Comparison of ENCODE assay signal across 1 cellular context in the genomic region with DNA sequence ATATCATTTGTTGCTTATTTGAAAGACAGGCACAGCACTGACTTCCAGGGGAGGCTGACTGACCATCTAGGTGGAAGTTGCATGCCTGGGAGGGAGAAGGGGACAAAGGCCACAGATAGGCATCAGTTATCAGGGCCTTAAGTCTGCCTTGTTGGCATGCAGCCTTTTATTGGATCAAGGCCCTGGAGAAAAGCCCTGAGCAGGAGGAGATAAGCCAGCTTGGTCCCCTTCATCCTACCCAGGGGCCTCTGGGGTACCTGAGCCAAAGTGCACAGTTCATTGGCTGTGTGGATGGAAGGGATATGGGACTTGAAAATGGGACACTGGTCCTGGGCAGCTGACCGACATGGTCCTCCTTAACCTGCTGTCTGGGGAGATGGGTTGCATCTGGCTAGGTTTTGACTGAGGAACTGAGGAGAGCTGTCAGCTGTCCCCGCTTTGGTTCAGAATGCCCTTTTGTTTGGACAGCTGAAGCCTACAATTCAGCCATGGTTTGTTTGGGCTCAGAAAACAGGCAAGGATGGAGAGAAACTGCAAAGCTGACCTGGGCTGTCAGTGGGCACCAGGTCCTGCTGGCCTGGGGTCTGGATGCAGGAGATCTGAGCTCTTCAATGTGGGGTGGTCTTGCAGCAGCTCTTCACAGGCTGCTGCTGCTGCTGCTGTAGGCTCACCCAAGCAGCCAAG.
TF ChIP-seq lines count a peak whose summit lies in the region.

No MANE protein-coding gene starts in this region.

TF ChIP-seq in HepG2, 621 proteins besides CTCF, POLR2A, EP300 and RAD21 (continued from another document and continues in another):
- TF ChIP-seq, protein P1, sequence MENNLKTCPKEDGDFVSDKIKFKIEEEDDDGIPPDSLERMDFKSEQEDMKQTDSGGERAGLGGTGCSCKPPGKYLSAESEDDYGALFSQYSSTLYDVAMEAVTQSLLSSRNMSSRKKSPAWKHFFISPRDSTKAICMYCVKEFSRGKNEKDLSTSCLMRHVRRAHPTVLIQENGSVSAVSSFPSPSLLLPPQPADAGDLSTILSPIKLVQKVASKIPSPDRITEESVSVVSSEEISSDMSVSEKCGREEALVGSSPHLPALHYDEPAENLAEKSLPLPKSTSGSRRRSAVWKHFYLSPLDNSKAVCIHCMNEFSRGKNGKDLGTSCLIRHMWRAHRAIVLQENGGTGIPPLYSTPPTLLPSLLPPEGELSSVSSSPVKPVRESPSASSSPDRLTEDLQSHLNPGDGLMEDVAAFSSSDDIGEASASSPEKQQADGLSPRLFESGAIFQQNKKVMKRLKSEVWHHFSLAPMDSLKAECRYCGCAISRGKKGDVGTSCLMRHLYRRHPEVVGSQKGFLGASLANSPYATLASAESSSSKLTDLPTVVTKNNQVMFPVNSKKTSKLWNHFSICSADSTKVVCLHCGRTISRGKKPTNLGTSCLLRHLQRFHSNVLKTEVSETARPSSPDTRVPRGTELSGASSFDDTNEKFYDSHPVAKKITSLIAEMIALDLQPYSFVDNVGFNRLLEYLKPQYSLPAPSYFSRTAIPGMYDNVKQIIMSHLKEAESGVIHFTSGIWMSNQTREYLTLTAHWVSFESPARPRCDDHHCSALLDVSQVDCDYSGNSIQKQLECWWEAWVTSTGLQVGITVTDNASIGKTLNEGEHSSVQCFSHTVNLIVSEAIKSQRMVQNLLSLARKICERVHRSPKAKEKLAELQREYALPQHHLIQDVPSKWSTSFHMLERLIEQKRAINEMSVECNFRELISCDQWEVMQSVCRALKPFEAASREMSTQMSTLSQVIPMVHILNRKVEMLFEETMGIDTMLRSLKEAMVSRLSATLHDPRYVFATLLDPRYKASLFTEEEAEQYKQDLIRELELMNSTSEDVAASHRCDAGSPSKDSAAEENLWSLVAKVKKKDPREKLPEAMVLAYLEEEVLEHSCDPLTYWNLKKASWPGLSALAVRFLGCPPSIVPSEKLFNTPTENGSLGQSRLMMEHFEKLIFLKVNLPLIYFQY (CRISPR knock-in tag; IDR thresholded peaks at IDR 0.05; ENCODE audit: borderline replicate concordance): no peak
- TF ChIP-seq ZNF251 (CRISPR knock-in tag; IDR thresholded peaks at IDR 0.05) (no peak), ZC3H4 (CRISPR knock-in tag; IDR thresholded peaks at IDR 0.05; ENCODE audit: borderline replicate concordance) (no peak), SATB2 (CRISPR knock-in tag; IDR thresholded peaks at IDR 0.05) (no peak), ZNF788 (CRISPR knock-in tag; IDR thresholded peaks at IDR 0.05; ENCODE audit: borderline replicate concordance) (no peak), RXRA (CRISPR knock-in tag; IDR thresholded peaks at IDR 0.05) (no peak), ZNF451 (CRISPR knock-in tag; IDR thresholded peaks at IDR 0.05) (no peak), CBX5 (CRISPR knock-in tag; IDR thresholded peaks at IDR 0.05; ENCODE audit: borderline replicate concordance) (peak; percentile 24; the same call in 1 of the 2 replicates), SMAD9 (CRISPR knock-in tag; IDR thresholded peaks at IDR 0.05) (no peak), ZNF878 (CRISPR knock-in tag; IDR thresholded peaks at IDR 0.05) (no peak), ZFP90 (CRISPR knock-in tag; IDR thresholded peaks at IDR 0.05; ENCODE audit: borderline replicate concordance) (no peak), MXD4 (CRISPR knock-in tag; IDR thresholded peaks at IDR 0.05) (no peak), RFX3 (CRISPR knock-in tag; IDR thresholded peaks at IDR 0.05) (no peak), GATAD1 (CRISPR knock-in tag; IDR thresholded peaks at IDR 0.05) (no peak), KDM3A (CRISPR knock-in tag; IDR thresholded peaks at IDR 0.05; ENCODE audit: low read depth) (no peak), HDAC1 (CRISPR knock-in tag; IDR thresholded peaks at IDR 0.05) (peak; percentile 53; the same call in 1 of the 2 replicates), ZNF883 (CRISPR knock-in tag; IDR thresholded peaks at IDR 0.05; ENCODE audit: not compliant biosample characterization) (no peak), ZNF766 (CRISPR knock-in tag; IDR thresholded peaks at IDR 0.05; ENCODE audit: borderline replicate concordance) (no peak), ISL2 (CRISPR knock-in tag; IDR thresholded peaks at IDR 0.05) (0 out of 2 replicates have a peak, but pooled peaks have one; percentile 32), MAFF (IDR thresholded peaks at IDR 0.05; ENCODE audit: low read depth, low read length) (no peak), EEA1 (CRISPR knock-in tag; IDR thresholded peaks at IDR 0.05; ENCODE audit: borderline replicate concordance) (no peak), ZNF367 (CRISPR knock-in tag; IDR thresholded peaks at IDR 0.05; ENCODE audit: borderline replicate concordance) (no peak), ZNF83 (CRISPR knock-in tag; IDR thresholded peaks at IDR 0.05; ENCODE audit: borderline replicate concordance) (no peak), HCFC1 (IDR thresholded peaks at IDR 0.05; ENCODE audit: low read depth, low read length) (no peak), MED13 (CRISPR knock-in tag; IDR thresholded peaks at IDR 0.05) (peak; percentile 53; the same call in 1 of the 2 replicates), ZNF343 (CRISPR knock-in tag; IDR thresholded peaks at IDR 0.05) (no peak), MED1 (CRISPR knock-in tag; IDR thresholded peaks at IDR 0.05) (peak; percentile 16; the same call in 1 of the 2 replicates), KLF13 (CRISPR knock-in tag; IDR thresholded peaks at IDR 0.05) (no peak)
- TF ChIP-seq, protein P2, sequence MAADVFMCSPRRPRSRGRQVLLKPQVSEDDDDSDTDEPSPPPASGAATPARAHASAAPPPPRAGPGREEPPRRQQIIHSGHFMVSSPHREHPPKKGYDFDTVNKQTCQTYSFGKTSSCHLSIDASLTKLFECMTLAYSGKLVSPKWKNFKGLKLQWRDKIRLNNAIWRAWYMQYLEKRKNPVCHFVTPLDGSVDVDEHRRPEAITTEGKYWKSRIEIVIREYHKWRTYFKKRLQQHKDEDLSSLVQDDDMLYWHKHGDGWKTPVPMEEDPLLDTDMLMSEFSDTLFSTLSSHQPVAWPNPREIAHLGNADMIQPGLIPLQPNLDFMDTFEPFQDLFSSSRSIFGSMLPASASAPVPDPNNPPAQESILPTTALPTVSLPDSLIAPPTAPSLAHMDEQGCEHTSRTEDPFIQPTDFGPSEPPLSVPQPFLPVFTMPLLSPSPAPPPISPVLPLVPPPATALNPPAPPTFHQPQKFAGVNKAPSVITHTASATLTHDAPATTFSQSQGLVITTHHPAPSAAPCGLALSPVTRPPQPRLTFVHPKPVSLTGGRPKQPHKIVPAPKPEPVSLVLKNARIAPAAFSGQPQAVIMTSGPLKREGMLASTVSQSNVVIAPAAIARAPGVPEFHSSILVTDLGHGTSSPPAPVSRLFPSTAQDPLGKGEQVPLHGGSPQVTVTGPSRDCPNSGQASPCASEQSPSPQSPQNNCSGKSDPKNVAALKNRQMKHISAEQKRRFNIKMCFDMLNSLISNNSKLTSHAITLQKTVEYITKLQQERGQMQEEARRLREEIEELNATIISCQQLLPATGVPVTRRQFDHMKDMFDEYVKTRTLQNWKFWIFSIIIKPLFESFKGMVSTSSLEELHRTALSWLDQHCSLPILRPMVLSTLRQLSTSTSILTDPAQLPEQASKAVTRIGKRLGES (CRISPR knock-in tag; IDR thresholded peaks at IDR 0.05; ENCODE audit: borderline replicate concordance): no peak
- TF ChIP-seq, protein P3, sequence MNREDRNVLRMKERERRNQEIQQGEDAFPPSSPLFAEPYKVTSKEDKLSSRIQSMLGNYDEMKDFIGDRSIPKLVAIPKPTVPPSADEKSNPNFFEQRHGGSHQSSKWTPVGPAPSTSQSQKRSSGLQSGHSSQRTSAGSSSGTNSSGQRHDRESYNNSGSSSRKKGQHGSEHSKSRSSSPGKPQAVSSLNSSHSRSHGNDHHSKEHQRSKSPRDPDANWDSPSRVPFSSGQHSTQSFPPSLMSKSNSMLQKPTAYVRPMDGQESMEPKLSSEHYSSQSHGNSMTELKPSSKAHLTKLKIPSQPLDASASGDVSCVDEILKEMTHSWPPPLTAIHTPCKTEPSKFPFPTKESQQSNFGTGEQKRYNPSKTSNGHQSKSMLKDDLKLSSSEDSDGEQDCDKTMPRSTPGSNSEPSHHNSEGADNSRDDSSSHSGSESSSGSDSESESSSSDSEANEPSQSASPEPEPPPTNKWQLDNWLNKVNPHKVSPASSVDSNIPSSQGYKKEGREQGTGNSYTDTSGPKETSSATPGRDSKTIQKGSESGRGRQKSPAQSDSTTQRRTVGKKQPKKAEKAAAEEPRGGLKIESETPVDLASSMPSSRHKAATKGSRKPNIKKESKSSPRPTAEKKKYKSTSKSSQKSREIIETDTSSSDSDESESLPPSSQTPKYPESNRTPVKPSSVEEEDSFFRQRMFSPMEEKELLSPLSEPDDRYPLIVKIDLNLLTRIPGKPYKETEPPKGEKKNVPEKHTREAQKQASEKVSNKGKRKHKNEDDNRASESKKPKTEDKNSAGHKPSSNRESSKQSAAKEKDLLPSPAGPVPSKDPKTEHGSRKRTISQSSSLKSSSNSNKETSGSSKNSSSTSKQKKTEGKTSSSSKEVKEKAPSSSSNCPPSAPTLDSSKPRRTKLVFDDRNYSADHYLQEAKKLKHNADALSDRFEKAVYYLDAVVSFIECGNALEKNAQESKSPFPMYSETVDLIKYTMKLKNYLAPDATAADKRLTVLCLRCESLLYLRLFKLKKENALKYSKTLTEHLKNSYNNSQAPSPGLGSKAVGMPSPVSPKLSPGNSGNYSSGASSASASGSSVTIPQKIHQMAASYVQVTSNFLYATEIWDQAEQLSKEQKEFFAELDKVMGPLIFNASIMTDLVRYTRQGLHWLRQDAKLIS (CRISPR knock-in tag; IDR thresholded peaks at IDR 0.05): no peak
- TF ChIP-seq, protein P4, sequence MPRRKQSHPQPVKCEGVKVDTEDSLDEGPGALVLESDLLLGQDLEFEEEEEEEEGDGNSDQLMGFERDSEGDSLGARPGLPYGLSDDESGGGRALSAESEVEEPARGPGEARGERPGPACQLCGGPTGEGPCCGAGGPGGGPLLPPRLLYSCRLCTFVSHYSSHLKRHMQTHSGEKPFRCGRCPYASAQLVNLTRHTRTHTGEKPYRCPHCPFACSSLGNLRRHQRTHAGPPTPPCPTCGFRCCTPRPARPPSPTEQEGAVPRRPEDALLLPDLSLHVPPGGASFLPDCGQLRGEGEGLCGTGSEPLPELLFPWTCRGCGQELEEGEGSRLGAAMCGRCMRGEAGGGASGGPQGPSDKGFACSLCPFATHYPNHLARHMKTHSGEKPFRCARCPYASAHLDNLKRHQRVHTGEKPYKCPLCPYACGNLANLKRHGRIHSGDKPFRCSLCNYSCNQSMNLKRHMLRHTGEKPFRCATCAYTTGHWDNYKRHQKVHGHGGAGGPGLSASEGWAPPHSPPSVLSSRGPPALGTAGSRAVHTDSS (CRISPR knock-in tag; conservative IDR thresholded peaks at IDR 0.05): no peak
- TF ChIP-seq, protein P5, sequence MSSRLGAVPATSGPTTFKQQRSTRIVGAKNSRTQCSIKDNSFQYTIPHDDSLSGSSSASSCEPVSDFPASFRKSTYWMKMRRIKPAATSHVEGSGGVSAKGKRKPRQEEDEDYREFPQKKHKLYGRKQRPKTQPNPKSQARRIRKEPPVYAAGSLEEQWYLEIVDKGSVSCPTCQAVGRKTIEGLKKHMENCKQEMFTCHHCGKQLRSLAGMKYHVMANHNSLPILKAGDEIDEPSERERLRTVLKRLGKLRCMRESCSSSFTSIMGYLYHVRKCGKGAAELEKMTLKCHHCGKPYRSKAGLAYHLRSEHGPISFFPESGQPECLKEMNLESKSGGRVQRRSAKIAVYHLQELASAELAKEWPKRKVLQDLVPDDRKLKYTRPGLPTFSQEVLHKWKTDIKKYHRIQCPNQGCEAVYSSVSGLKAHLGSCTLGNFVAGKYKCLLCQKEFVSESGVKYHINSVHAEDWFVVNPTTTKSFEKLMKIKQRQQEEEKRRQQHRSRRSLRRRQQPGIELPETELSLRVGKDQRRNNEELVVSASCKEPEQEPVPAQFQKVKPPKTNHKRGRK (CRISPR knock-in tag; IDR thresholded peaks at IDR 0.05): no peak
- TF ChIP-seq, protein P6, sequence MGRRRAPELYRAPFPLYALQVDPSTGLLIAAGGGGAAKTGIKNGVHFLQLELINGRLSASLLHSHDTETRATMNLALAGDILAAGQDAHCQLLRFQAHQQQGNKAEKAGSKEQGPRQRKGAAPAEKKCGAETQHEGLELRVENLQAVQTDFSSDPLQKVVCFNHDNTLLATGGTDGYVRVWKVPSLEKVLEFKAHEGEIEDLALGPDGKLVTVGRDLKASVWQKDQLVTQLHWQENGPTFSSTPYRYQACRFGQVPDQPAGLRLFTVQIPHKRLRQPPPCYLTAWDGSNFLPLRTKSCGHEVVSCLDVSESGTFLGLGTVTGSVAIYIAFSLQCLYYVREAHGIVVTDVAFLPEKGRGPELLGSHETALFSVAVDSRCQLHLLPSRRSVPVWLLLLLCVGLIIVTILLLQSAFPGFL (CRISPR knock-in tag; IDR thresholded peaks at IDR 0.05): no peak
- TF ChIP-seq, protein P7, sequence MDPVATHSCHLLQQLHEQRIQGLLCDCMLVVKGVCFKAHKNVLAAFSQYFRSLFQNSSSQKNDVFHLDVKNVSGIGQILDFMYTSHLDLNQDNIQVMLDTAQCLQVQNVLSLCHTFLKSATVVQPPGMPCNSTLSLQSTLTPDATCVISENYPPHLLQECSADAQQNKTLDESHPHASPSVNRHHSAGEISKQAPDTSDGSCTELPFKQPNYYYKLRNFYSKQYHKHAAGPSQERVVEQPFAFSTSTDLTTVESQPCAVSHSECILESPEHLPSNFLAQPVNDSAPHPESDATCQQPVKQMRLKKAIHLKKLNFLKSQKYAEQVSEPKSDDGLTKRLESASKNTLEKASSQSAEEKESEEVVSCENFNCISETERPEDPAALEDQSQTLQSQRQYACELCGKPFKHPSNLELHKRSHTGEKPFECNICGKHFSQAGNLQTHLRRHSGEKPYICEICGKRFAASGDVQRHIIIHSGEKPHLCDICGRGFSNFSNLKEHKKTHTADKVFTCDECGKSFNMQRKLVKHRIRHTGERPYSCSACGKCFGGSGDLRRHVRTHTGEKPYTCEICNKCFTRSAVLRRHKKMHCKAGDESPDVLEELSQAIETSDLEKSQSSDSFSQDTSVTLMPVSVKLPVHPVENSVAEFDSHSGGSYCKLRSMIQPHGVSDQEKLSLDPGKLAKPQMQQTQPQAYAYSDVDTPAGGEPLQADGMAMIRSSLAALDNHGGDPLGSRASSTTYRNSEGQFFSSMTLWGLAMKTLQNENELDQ (CRISPR knock-in tag; IDR thresholded peaks at IDR 0.05; ENCODE audit: borderline replicate concordance): no peak
- TF ChIP-seq, protein P8, sequence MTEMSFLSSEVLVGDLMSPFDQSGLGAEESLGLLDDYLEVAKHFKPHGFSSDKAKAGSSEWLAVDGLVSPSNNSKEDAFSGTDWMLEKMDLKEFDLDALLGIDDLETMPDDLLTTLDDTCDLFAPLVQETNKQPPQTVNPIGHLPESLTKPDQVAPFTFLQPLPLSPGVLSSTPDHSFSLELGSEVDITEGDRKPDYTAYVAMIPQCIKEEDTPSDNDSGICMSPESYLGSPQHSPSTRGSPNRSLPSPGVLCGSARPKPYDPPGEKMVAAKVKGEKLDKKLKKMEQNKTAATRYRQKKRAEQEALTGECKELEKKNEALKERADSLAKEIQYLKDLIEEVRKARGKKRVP (CRISPR knock-in tag; IDR thresholded peaks at IDR 0.05): no peak
- TF ChIP-seq, protein P9, sequence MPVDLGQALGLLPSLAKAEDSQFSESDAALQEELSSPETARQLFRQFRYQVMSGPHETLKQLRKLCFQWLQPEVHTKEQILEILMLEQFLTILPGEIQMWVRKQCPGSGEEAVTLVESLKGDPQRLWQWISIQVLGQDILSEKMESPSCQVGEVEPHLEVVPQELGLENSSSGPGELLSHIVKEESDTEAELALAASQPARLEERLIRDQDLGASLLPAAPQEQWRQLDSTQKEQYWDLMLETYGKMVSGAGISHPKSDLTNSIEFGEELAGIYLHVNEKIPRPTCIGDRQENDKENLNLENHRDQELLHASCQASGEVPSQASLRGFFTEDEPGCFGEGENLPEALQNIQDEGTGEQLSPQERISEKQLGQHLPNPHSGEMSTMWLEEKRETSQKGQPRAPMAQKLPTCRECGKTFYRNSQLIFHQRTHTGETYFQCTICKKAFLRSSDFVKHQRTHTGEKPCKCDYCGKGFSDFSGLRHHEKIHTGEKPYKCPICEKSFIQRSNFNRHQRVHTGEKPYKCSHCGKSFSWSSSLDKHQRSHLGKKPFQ (CRISPR knock-in tag; IDR thresholded peaks at IDR 0.05; ENCODE audit: insufficient replicate concordance): no peak
